Comparison of ENCODE assay signal across 8 cellular contexts in genomic region chr12:3275171-3276041, GRCh38.
DNase-seq lines count a peak whose midpoint lies in the region; ATAC-seq and TF ChIP-seq lines count a peak whose summit lies in the region.

No MANE protein-coding gene starts in this region.

- intact Hi-C loops in Caco-2 (cut with micrococcal nuclease; ENCODE audit: unreplicated experiment) = loop anchor here (1.0 to 2.0 kb wide), 3 partner anchors 73 to 202 kb away; no protein-coding TSS in a partner anchor
- intact Hi-C loops in esophagus muscularis mucosa (cut with DNase I) = loop anchor here (1.0 to 2.0 kb wide), 2 partner anchors 140 to 201 kb away; no protein-coding TSS in a partner anchor

- peak; percentile 99 for TF ChIP-seq CTCF in Caco-2 (IDR thresholded peaks at IDR 0.05; ENCODE audit: insufficient read depth in 1 of 2, low read depth in 1 of 2, low read length in 1 of 2, severe bottlenecking in 1 of 2, unreplicated experiment in 1 of 2)
- peak; percentile 89 for TF ChIP-seq CTCF in OCI-LY1 (IDR thresholded peaks at IDR 0.05; ENCODE audit: low read length)
- TF ChIP-seq CTCF in esophagus muscularis mucosa (IDR thresholded peaks at IDR 0.05) = peak in 2 of 3 experiments; percentile 94 to 97

- H3K27ac Mint-ChIP-seq in Caco-2 (ENCODE audit: unreplicated experiment) = no peak overlapping the region
- H3K27ac Mint-ChIP-seq in natural killer cell treated with Interleukin-12 subunit alpha and Interleukin-12 subunit beta and Interleukin-15 and Interleukin-18, amount 100 ng/mL, for 72 hours = no peak overlapping the region
- no peak overlapping the region for H3K27ac Mint-ChIP-seq in stimulated activated naive B cell treated with anti-CD40 and anti-IgM and Interleukin-4, amounts not matched to agents 10 μg/mL and 1 μg/mL and 100 μg/mL, for 72 hours

- no peak for TF ChIP-seq EP300 in esophagus muscularis mucosa (IDR thresholded peaks at IDR 0.05)

- no peak overlapping the region for H3K4me3 Mint-ChIP-seq in Caco-2 (ENCODE audit: unreplicated experiment)
- H3K4me3 Mint-ChIP-seq in natural killer cell treated with Interleukin-12 subunit alpha and Interleukin-12 subunit beta and Interleukin-15 and Interleukin-18, amount 100 ng/mL, for 72 hours = no peak overlapping the region
- no peak overlapping the region for H3K4me3 Mint-ChIP-seq in stimulated activated naive B cell treated with anti-CD40 and anti-IgM and Interleukin-4, amounts not matched to agents 10 μg/mL and 1 μg/mL and 100 μg/mL, for 72 hours

- H3K4me2 ChIP-seq in OCI-LY1 (ENCODE audit: low read length) = peak overlapping the region; percentile 6; the same call in 1 of the 2 replicates

- DNase-seq in Caco-2 (peak; percentile 68 to 86), activated T-cell treated with anti-CD3 and anti-CD28 coated beads for 48 hours (ENCODE audit: low read depth) (peak; percentile 67), esophagus muscularis mucosa (ENCODE audit: extremely low spot score) (no peak)
- DNase-seq in natural killer cell treated with Interleukin-12 subunit alpha and Interleukin-12 subunit beta and Interleukin-15 and Interleukin-18, amount 100 ng/mL, for 72 hours (ENCODE audit: low spot score) = no peak
- peak; percentile 54 for DNase-seq in stimulated activated naive B cell treated with anti-CD40 and anti-IgM and Interleukin-4, amounts not matched to agents 10 μg/mL and 1 μg/mL and 100 μg/mL, for 72 hours

- no peak overlapping the region for H3K9ac ChIP-seq in OCI-LY1 (ENCODE audit: low read length)

- no peaks in the 10 kb centered on the region for H3K79me2 ChIP-seq in OCI-LY1 (ENCODE audit: insufficient read depth, low read length)

- H3K4me1 ChIP-seq in Caco-2 (no peaks in the 10 kb centered on the region), OCI-LY1 (ENCODE audit: insufficient read depth, low read length, severe bottlenecking) (no peaks in the 10 kb centered on the region), esophagus muscularis mucosa (peaks cover 17 to 40% (median 35%) of the 10 kb centered on the region in 4 donors)

- H3K4me3 ChIP-seq in Caco-2 (ENCODE audit: low read depth, low read length) (no peak overlapping the region), OCI-LY1 (ENCODE audit: low read depth, low read length, poor library complexity, severe bottlenecking) (no peak overlapping the region), esophagus muscularis mucosa (no peak overlapping the region)

- H3K9me3 ChIP-seq in Caco-2 = no peaks in the 10 kb centered on the region
- H3K9me3 ChIP-seq in OCI-LY1 (ENCODE audit: low read length) = no peaks in the 10 kb centered on the region
- no peaks in the 10 kb centered on the region for H3K9me3 ChIP-seq in esophagus muscularis mucosa

- H4K20me1 ChIP-seq in OCI-LY1 (ENCODE audit: insufficient read depth, low read length) = no peaks in the 10 kb centered on the region

- no peaks in the 10 kb centered on the region for H3K9me3 Mint-ChIP-seq in Caco-2 (ENCODE audit: unreplicated experiment)
- H3K9me3 Mint-ChIP-seq in natural killer cell treated with Interleukin-12 subunit alpha and Interleukin-12 subunit beta and Interleukin-15 and Interleukin-18, amount 100 ng/mL, for 72 hours = no peaks in the 10 kb centered on the region
- H3K9me3 Mint-ChIP-seq in stimulated activated naive B cell treated with anti-CD40 and anti-IgM and Interleukin-4, amounts not matched to agents 10 μg/mL and 1 μg/mL and 100 μg/mL, for 72 hours = no peaks in the 10 kb centered on the region

- H3K27me3 ChIP-seq in Caco-2 (replicated peaks; ENCODE audit: control insufficient read depth, insufficient read depth, low read length) (no peaks in the 10 kb centered on the region), OCI-LY1 (ENCODE audit: insufficient read depth, low read length) (0 out of 2 replicates have a peak, but pooled peaks cover 12% of the 10 kb centered on the region), esophagus muscularis mucosa (no peaks in the 10 kb centered on the region)

- WGBS in esophagus muscularis mucosa = 50% methylated on average over 27 of the region's 29 CpGs

- POLR2A ChIA-PET in Caco-2 (lab: Charles Lee) = no interaction called here

- H3K27ac ChIP-seq in OCI-LY1 (ENCODE audit: low read depth, low read length, poor library complexity, severe bottlenecking) = no peak overlapping the region
- no peak overlapping the region for H3K27ac ChIP-seq in esophagus muscularis mucosa (replicated peaks in 1 of 4)

- H3K36me3 ChIP-seq in Caco-2 (ENCODE audit: control insufficient read depth, insufficient read depth, low read length) (no peaks in the 10 kb centered on the region), OCI-LY1 (ENCODE audit: insufficient read depth, low read length) (no peaks in the 10 kb centered on the region), esophagus muscularis mucosa (peaks cover 0 to 23% (median 10%) of the 10 kb centered on the region in 4 donors)

- TF ChIP-seq POLR2A in esophagus muscularis mucosa (IDR thresholded peaks at IDR 0.05; ENCODE audit: low read depth) = no peak

- CTCF ChIA-PET in Caco-2 (lab: Charles Lee) = interaction anchor here (0.6 to 5.4 kb wide), 34 partner anchors 9 to 241 kb away, joined by 3 to 49 read pairs (median 4); no protein-coding TSS in a partner anchor

- no TSS peak for BruUV-seq in Caco-2 (replicated peaks; lab: Mats Ljungman, UMichigan)

- H3K36me3 Mint-ChIP-seq in Caco-2 (ENCODE audit: insufficient read depth, unreplicated experiment) = no peaks in the 10 kb centered on the region
- H3K36me3 Mint-ChIP-seq in natural killer cell treated with Interleukin-12 subunit alpha and Interleukin-12 subunit beta and Interleukin-15 and Interleukin-18, amount 100 ng/mL, for 72 hours = no peaks in the 10 kb centered on the region
- H3K36me3 Mint-ChIP-seq in stimulated activated naive B cell treated with anti-CD40 and anti-IgM and Interleukin-4, amounts not matched to agents 10 μg/mL and 1 μg/mL and 100 μg/mL, for 72 hours = no peaks in the 10 kb centered on the region

- H3F3A ChIP-seq in OCI-LY1 (ENCODE audit: insufficient read depth, low read length) = no peaks in the 10 kb centered on the region

- no peaks in the 10 kb centered on the region for H3K27me3 Mint-ChIP-seq in Caco-2 (ENCODE audit: insufficient read depth, unreplicated experiment)
- H3K27me3 Mint-ChIP-seq in natural killer cell treated with Interleukin-12 subunit alpha and Interleukin-12 subunit beta and Interleukin-15 and Interleukin-18, amount 100 ng/mL, for 72 hours = peaks cover 17 to 18% of the 10 kb centered on the region in 2 donors
- peaks cover 50 to 56% of the 10 kb centered on the region in 2 donors for H3K27me3 Mint-ChIP-seq in stimulated activated naive B cell treated with anti-CD40 and anti-IgM and Interleukin-4, amounts not matched to agents 10 μg/mL and 1 μg/mL and 100 μg/mL, for 72 hours

- no peak overlapping the region for H2AFZ ChIP-seq in OCI-LY1 (ENCODE audit: low read length)

- ATAC-seq in HG03354 (IDR thresholded peaks at IDR 0.05; ENCODE audit: poor library complexity, severe bottlenecking, unreplicated experiment) (peak; percentile 69), HG03039 (IDR thresholded peaks at IDR 0.05; ENCODE audit: unreplicated experiment) (no peak)
- peak; percentile 52 to 67 for ATAC-seq in natural killer cell treated with Interleukin-12 subunit alpha and Interleukin-12 subunit beta and Interleukin-15 and Interleukin-18, amount 100 ng/mL, for 72 hours
- peak; percentile 82 to 92 for ATAC-seq in stimulated activated naive B cell treated with anti-CD40 and anti-IgM and Interleukin-4, amounts not matched to agents 10 μg/mL and 1 μg/mL and 100 μg/mL, for 72 hours (replicated peaks)

- no peaks in the 10 kb centered on the region for H3K4me1 Mint-ChIP-seq in Caco-2 (ENCODE audit: low read depth, unreplicated experiment)
- no peaks in the 10 kb centered on the region for H3K4me1 Mint-ChIP-seq in natural killer cell treated with Interleukin-12 subunit alpha and Interleukin-12 subunit beta and Interleukin-15 and Interleukin-18, amount 100 ng/mL, for 72 hours (ENCODE audit: low read depth in 2 of 2)
- H3K4me1 Mint-ChIP-seq in stimulated activated naive B cell treated with anti-CD40 and anti-IgM and Interleukin-4, amounts not matched to agents 10 μg/mL and 1 μg/mL and 100 μg/mL, for 72 hours = peaks cover 3 to 9% of the 10 kb centered on the region in 2 donors

- no peaks in the 10 kb centered on the region for H3K9me2 ChIP-seq in OCI-LY1 (ENCODE audit: low read depth, low read length)

Comparison
In these comparisons a context has a peak if more than half of its experiments do, and no peak if none do; other contexts are left out.
1. DNase-seq: peak in Caco-2 (2 of 2), activated T-cell treated with anti-CD3 and anti-CD28 coated beads for 48 hours (single experiment) and stimulated activated naive B cell treated with anti-CD40 and anti-IgM and Interleukin-4, amounts not matched to agents 10 μg/mL and 1 μg/mL and 100 μg/mL, for 72 hours (single experiment); none in esophagus muscularis mucosa (single experiment) and natural killer cell treated with Interleukin-12 subunit alpha and Interleukin-12 subunit beta and Interleukin-15 and Interleukin-18, amount 100 ng/mL, for 72 hours (single experiment).
2. Peak in every context shown above with its lines, with median percentiles within 50 percentile points of each other: CTCF ChIP-seq.